Comparison of ENCODE assay signal across 1 cellular context in genomic region chr12:95942532-95943230, GRCh38.
A peak's percentile ranks its signal among the peaks of the same experiment; 100 is the strongest.
TF ChIP-seq lines count a peak whose summit lies in the region.

TSS of gene CCDC38 (minus strand) at chr12:95942614. CDS start at chr12:95936509, 6,105 bp downstream.

TF ChIP-seq in HepG2, 621 proteins besides CTCF, POLR2A, EP300 and RAD21 (continued from another document):
- TF ChIP-seq GABPA (IDR thresholded peaks at IDR 0.05; ENCODE audit: low read depth, low read length) (peak; percentile 73), GABPA (CRISPR knock-in tag; IDR thresholded peaks at IDR 0.05; ENCODE audit: low read depth) (peak; percentile 91), SNAPC4 (CRISPR knock-in tag; IDR thresholded peaks at IDR 0.05) (no peak), TFE3 (CRISPR knock-in tag; IDR thresholded peaks at IDR 0.05) (peak; percentile 77), NR2F1 (CRISPR knock-in tag; IDR thresholded peaks at IDR 0.05) (0 out of 4 replicates have a peak, but pooled peaks of 1 of the 2 experiments have one; percentile 5), THAP11 (CRISPR knock-in tag; IDR thresholded peaks at IDR 0.05) (0 out of 2 replicates have a peak, but pooled peaks have one; percentile 51), ZNF501 (CRISPR knock-in tag; IDR thresholded peaks at IDR 0.05) (peak; percentile 77), RAD51 (IDR thresholded peaks at IDR 0.05; ENCODE audit: borderline replicate concordance) (peak; percentile 93), ZNF580 (CRISPR knock-in tag; IDR thresholded peaks at IDR 0.05; ENCODE audit: borderline replicate concordance, low read depth) (peak; percentile 20; the same call in 1 of the 2 replicates), ZNF746 (CRISPR knock-in tag; IDR thresholded peaks at IDR 0.05) (peak; percentile 93; the same call in 1 of the 2 replicates)
